1 cellular context compared by ENCODE assay signal in the genomic region with DNA sequence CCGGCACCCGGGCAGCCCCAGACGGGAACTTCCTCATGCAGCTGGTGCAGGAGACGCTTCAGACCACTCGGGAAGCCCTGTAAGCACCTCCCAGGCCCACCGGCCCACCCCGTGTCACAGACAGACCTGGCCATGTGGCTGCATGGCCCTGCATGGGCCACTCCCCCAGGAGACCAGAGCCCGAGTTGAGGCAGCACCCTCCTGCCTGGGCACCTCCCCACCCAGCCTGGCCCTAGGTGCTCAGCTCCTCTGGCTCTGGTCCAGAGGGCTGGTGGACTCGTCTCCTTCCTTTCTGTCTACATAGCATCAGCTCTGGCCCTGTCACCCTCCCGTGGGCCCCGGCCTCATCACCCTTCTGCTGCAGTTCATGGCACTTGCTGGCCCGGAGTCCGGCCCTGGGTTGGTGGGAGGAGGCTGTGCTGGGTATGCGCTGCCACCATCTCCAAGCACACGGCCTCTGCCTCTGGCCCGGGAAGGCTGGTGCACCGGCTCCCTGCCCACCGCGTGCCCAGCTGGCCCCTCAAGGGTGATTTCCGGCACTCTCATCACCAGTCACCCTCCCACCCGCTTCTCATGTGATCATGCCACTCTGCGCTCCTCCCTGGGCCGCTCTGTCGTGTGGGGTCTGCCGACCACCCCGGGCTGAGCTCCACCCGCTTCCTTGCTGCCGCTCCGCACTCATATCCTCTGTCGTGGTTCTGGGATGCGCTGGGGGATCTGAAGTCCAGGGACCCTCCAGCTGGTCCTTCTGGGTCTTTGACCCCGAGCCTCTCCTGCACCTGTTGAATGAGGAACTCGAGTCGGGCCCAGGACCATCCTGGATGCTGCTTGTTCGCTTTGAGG.
TF ChIP-seq lines count a peak whose summit lies in the region.

No MANE protein-coding gene starts in this region.

TF ChIP-seq in HepG2, 621 proteins besides CTCF, POLR2A, EP300 and RAD21:
- TF ChIP-seq SMARCE1 (IDR thresholded peaks at IDR 0.05; ENCODE audit: borderline replicate concordance) (no peak), ZNF75D (CRISPR knock-in tag; IDR thresholded peaks at IDR 0.05; ENCODE audit: borderline replicate concordance) (no peak), TMF1 (CRISPR knock-in tag; IDR thresholded peaks at IDR 0.05; ENCODE audit: low read depth) (no peak), CREM (IDR thresholded peaks at IDR 0.05) (no peak), CREM (CRISPR knock-in tag; IDR thresholded peaks at IDR 0.05) (no peak), RELA (CRISPR knock-in tag; IDR thresholded peaks at IDR 0.05) (no peak), GATAD2A (CRISPR knock-in tag; IDR thresholded peaks at IDR 0.05) (no peak), RBFOX2 (IDR thresholded peaks at IDR 0.05; ENCODE audit: low read depth, low read length) (no peak), NPAS2 (CRISPR knock-in tag; IDR thresholded peaks at IDR 0.05; ENCODE audit: borderline replicate concordance) (no peak), MTF2 (CRISPR knock-in tag; IDR thresholded peaks at IDR 0.05; ENCODE audit: borderline replicate concordance) (no peak), ZNF501 (CRISPR knock-in tag; IDR thresholded peaks at IDR 0.05) (no peak), IKZF4 (CRISPR knock-in tag; IDR thresholded peaks at IDR 0.05; ENCODE audit: borderline replicate concordance, low read depth, not compliant biosample characterization) (no peak), YY1 (IDR thresholded peaks at IDR 0.05; ENCODE audit: insufficient read depth, insufficient replicate concordance, low read depth, low read length) (no peak), ZNF766 (CRISPR knock-in tag; IDR thresholded peaks at IDR 0.05; ENCODE audit: borderline replicate concordance) (no peak), SIN3A (IDR thresholded peaks at IDR 0.05; ENCODE audit: borderline replicate concordance, low read depth, low read length) (no peak)
- TF ChIP-seq, protein P1, sequence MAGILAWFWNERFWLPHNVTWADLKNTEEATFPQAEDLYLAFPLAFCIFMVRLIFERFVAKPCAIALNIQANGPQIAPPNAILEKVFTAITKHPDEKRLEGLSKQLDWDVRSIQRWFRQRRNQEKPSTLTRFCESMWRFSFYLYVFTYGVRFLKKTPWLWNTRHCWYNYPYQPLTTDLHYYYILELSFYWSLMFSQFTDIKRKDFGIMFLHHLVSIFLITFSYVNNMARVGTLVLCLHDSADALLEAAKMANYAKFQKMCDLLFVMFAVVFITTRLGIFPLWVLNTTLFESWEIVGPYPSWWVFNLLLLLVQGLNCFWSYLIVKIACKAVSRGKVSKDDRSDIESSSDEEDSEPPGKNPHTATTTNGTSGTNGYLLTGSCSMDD (CRISPR knock-in tag; IDR thresholded peaks at IDR 0.05), result no peak
- TF ChIP-seq, protein P2, sequence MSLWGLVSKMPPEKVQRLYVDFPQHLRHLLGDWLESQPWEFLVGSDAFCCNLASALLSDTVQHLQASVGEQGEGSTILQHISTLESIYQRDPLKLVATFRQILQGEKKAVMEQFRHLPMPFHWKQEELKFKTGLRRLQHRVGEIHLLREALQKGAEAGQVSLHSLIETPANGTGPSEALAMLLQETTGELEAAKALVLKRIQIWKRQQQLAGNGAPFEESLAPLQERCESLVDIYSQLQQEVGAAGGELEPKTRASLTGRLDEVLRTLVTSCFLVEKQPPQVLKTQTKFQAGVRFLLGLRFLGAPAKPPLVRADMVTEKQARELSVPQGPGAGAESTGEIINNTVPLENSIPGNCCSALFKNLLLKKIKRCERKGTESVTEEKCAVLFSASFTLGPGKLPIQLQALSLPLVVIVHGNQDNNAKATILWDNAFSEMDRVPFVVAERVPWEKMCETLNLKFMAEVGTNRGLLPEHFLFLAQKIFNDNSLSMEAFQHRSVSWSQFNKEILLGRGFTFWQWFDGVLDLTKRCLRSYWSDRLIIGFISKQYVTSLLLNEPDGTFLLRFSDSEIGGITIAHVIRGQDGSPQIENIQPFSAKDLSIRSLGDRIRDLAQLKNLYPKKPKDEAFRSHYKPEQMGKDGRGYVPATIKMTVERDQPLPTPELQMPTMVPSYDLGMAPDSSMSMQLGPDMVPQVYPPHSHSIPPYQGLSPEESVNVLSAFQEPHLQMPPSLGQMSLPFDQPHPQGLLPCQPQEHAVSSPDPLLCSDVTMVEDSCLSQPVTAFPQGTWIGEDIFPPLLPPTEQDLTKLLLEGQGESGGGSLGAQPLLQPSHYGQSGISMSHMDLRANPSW (CRISPR knock-in tag; IDR thresholded peaks at IDR 0.05; ENCODE audit: borderline replicate concordance), result no peak
- TF ChIP-seq, protein P3, sequence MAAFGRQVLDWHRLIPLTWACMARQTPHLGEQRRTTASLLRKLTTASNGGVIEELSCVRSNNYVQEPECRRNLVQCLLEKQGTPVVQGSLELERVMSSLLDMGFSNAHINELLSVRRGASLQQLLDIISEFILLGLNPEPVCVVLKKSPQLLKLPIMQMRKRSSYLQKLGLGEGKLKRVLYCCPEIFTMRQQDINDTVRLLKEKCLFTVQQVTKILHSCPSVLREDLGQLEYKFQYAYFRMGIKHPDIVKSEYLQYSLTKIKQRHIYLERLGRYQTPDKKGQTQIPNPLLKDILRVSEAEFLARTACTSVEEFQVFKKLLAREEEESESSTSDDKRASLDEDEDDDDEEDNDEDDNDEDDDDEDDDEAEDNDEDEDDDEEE (CRISPR knock-in tag; IDR thresholded peaks at IDR 0.05), result no peak
